In the genomic region with DNA sequence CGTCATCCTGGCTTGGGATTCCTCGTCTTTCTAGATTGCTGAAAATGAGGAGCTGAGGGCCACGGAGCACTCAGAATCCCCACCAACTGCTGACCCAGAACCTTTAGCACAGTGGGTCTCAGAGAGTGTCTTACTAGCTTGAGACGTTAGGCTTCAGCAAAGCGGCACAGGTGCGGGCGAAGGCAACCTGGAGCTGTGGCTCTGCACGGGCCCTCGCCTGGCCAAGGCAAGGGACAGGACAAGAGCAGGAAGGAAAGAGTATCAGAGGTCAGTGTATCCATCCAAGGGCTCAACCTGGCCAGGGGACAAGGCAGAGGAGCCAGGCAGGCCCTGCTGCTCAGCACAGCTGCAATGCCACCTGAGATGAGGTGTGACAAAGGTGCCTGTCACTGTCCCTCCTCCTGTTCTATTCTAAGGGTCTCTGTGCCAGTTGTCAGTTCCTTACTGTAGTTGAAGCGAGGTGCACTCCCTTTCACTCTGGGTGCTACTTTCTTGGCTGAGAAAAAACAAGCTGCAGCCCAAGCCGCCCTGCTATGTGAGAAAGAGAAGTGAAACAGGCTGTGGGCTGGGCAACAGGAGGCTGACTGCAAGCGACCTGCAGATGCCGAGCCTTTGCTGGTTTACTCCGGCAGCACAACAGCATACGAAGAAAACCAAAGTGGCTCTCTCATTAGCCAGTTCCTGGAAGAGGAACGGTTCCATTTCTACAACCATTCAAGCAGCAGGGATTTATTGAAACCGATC, we compare ENCODE assay signal across 9 cellular contexts. TPM values are rescaled to one million over a fixed set of nuclear protein-coding genes. Genes with fewer than 3 reads are reported as not detected.
DNase-seq lines count a peak whose midpoint lies in the region; ATAC-seq and TF ChIP-seq lines count a peak whose summit lies in the region.
"Had no signal": no experiment of that assay in that cellular context is flagged by ENCODE, and none has a peak within 500 bp of the region (broad histone marks: within the 10 kb centered on the region; RNA-seq: fewer than 3 reads in every experiment).

No MANE protein-coding gene starts in this region.

- H3K4me1 ChIP-seq in smooth muscle cell (ENCODE audit: low read depth) = no peaks in the 10 kb centered on the region
- H3K4me1 ChIP-seq: SJSA1 had no signal

- H3K4me2 ChIP-seq in smooth muscle cell = no peak overlapping the region

- peak; percentile 91 for ATAC-seq in HG03175 (IDR thresholded peaks at IDR 0.05; ENCODE audit: unreplicated experiment)
- ATAC-seq in activated CD8-positive, alpha-beta T cell treated with anti-CD3 and anti-CD28 coated beads for 36 hours = peak; percentile 79
- ATAC-seq in natural killer cell treated with Interleukin-12 subunit alpha and Interleukin-12 subunit beta and Interleukin-15 and Interleukin-18, amount 100 ng/mL, for 72 hours = peak; percentile 68 to 80

- H3K36me3 Mint-ChIP-seq in activated CD8-positive, alpha-beta T cell treated with anti-CD3 and anti-CD28 coated beads for 36 hours (ENCODE audit: low read depth) = no peaks in the 10 kb centered on the region
- no peaks in the 10 kb centered on the region for H3K36me3 Mint-ChIP-seq in natural killer cell treated with Interleukin-12 subunit alpha and Interleukin-12 subunit beta and Interleukin-15 and Interleukin-18, amount 100 ng/mL, for 72 hours
- no peaks in the 10 kb centered on the region for H3K36me3 Mint-ChIP-seq in Calu3 (ENCODE audit: insufficient read depth, unreplicated experiment)
- peaks cover under 1% of the 10 kb centered on the region for H3K36me3 Mint-ChIP-seq in chondrocyte (ENCODE audit: low read depth)

- no peaks in the 10 kb centered on the region for H3F3A ChIP-seq in smooth muscle cell (ENCODE audit: low read depth)

- no peaks in the 10 kb centered on the region for H4K20me1 ChIP-seq in smooth muscle cell (ENCODE audit: low read depth)

- no peaks in the 10 kb centered on the region for H3K27me3 Mint-ChIP-seq in activated CD8-positive, alpha-beta T cell treated with anti-CD3 and anti-CD28 coated beads for 36 hours
- peaks cover 0 to 7% of the 10 kb centered on the region in 2 donors for H3K27me3 Mint-ChIP-seq in natural killer cell treated with Interleukin-12 subunit alpha and Interleukin-12 subunit beta and Interleukin-15 and Interleukin-18, amount 100 ng/mL, for 72 hours
- H3K27me3 Mint-ChIP-seq in Calu3 (ENCODE audit: unreplicated experiment) = peaks cover 57% of the 10 kb centered on the region
- peaks cover 15% of the 10 kb centered on the region for H3K27me3 Mint-ChIP-seq in chondrocyte (ENCODE audit: low read depth)

- H3K9me3 Mint-ChIP-seq in activated CD8-positive, alpha-beta T cell treated with anti-CD3 and anti-CD28 coated beads for 36 hours = no peaks in the 10 kb centered on the region
- peaks cover 5% of the 10 kb centered on the region for H3K9me3 Mint-ChIP-seq in natural killer cell treated with Interleukin-12 subunit alpha and Interleukin-12 subunit beta and Interleukin-15 and Interleukin-18, amount 100 ng/mL, for 72 hours
- H3K9me3 Mint-ChIP-seq in Calu3 (ENCODE audit: low read depth, unreplicated experiment) (peaks cover 7% of the 10 kb centered on the region), chondrocyte (ENCODE audit: low read depth) (peaks cover 5% of the 10 kb centered on the region)

- POLR2A ChIA-PET in activated CD8-positive, alpha-beta T cell treated with anti-CD3 and anti-CD28 coated beads for 36 hours (lab: Charles Lee) = interaction anchor here (0.6 to 5.7 kb wide), 5 partner anchors 10 to 293 kb away, joined by 3 to 24 read pairs (median 4); a partner anchor contains a TSS

- no peaks in the 10 kb centered on the region for H3K79me2 ChIP-seq in smooth muscle cell (ENCODE audit: low read depth)

- H3K4me3 ChIP-seq in smooth muscle cell = no peak overlapping the region
- H3K4me3 ChIP-seq: SJSA1 had no signal

- no peak for TF ChIP-seq CTCF in activated CD8-positive, alpha-beta T cell treated with anti-CD3 and anti-CD28 coated beads for 36 hours (IDR thresholded peaks at IDR 0.05)
- no peak for TF ChIP-seq CTCF in Calu3 (IDR thresholded peaks at IDR 0.05; ENCODE audit: unreplicated experiment)
- no peak for TF ChIP-seq CTCF in smooth muscle cell (IDR thresholded peaks at IDR 0.05; ENCODE audit: borderline replicate concordance, insufficient read depth, poor library complexity, severe bottlenecking)
- no peak for TF ChIP-seq CTCF in chondrocyte (IDR thresholded peaks at IDR 0.05)

- no peak overlapping the region for H3K9ac ChIP-seq in smooth muscle cell (ENCODE audit: low read depth)

- intact Hi-C loops in activated CD8-positive, alpha-beta T cell treated with anti-CD3 and anti-CD28 coated beads for 36 hours (cut with micrococcal nuclease) = no loop called here
- intact Hi-C loops in Calu3 (cut with micrococcal nuclease; ENCODE audit: unreplicated experiment) = no loop called here

- peak overlapping the region; percentile 27 for H3K4me3 Mint-ChIP-seq in activated CD8-positive, alpha-beta T cell treated with anti-CD3 and anti-CD28 coated beads for 36 hours
- peak overlapping the region; percentile 61 for H3K4me3 Mint-ChIP-seq in natural killer cell treated with Interleukin-12 subunit alpha and Interleukin-12 subunit beta and Interleukin-15 and Interleukin-18, amount 100 ng/mL, for 72 hours
- H3K4me3 Mint-ChIP-seq in Calu3 (ENCODE audit: low read depth, unreplicated experiment) = no peak overlapping the region
- H3K4me3 Mint-ChIP-seq in chondrocyte (ENCODE audit: unreplicated experiment) = no peak overlapping the region

- BruUV-seq in Calu3 (replicated peaks; lab: Mats Ljungman, UMichigan) = no TSS peak

- peak overlapping the region; percentile 58 for H3K27ac Mint-ChIP-seq in activated CD8-positive, alpha-beta T cell treated with anti-CD3 and anti-CD28 coated beads for 36 hours
- H3K27ac Mint-ChIP-seq in natural killer cell treated with Interleukin-12 subunit alpha and Interleukin-12 subunit beta and Interleukin-15 and Interleukin-18, amount 100 ng/mL, for 72 hours = peak overlapping the region; percentile 16 to 70
- H3K27ac Mint-ChIP-seq in Calu3 (ENCODE audit: unreplicated experiment) = no peak overlapping the region
- H3K27ac Mint-ChIP-seq in chondrocyte (ENCODE audit: unreplicated experiment) = no peak overlapping the region

- DNase-seq in activated T-cell treated with anti-CD3 and anti-CD28 coated beads for 1 hour (ENCODE audit: low read depth) (peak; percentile 17), activated T-cell treated with anti-CD3 and anti-CD28 coated beads for 4 hours (no peak), Calu3 (no peak), smooth muscle cell (lab: John Stamatoyannopoulos, UW; ENCODE audit: unreplicated experiment) (no peak), chondrocyte (ENCODE audit: low spot score) (no peak)
- DNase-seq in activated CD8-positive, alpha-beta T cell treated with anti-CD3 and anti-CD28 coated beads for 36 hours = peak; percentile 80
- DNase-seq in natural killer cell treated with Interleukin-12 subunit alpha and Interleukin-12 subunit beta and Interleukin-15 and Interleukin-18, amount 100 ng/mL, for 72 hours (ENCODE audit: low spot score) = no peak

- peaks cover 54% of the 10 kb centered on the region for H3K4me1 Mint-ChIP-seq in activated CD8-positive, alpha-beta T cell treated with anti-CD3 and anti-CD28 coated beads for 36 hours (ENCODE audit: low read depth)
- H3K4me1 Mint-ChIP-seq in natural killer cell treated with Interleukin-12 subunit alpha and Interleukin-12 subunit beta and Interleukin-15 and Interleukin-18, amount 100 ng/mL, for 72 hours (ENCODE audit: low read depth in 2 of 2) = peaks cover 29 to 40% of the 10 kb centered on the region in 2 donors
- H3K4me1 Mint-ChIP-seq in Calu3 (ENCODE audit: low read depth, unreplicated experiment) (no peaks in the 10 kb centered on the region), chondrocyte (ENCODE audit: low read depth) (peaks cover 4% of the 10 kb centered on the region)

- H3K27ac ChIP-seq in smooth muscle cell (ENCODE audit: low read depth) = no peak overlapping the region
- H3K27ac ChIP-seq: SJSA1 had no signal

- 93% methylated on average over 17 of the region's 17 CpGs for WGBS in smooth muscle cell (ENCODE audit: low lambda C conversion rate)

- H3K27me3 ChIP-seq in smooth muscle cell (ENCODE audit: low read depth) = peaks cover 22% of the 10 kb centered on the region
- H3K27me3 ChIP-seq: SJSA1 had no signal

- CTCF ChIA-PET in activated CD8-positive, alpha-beta T cell treated with anti-CD3 and anti-CD28 coated beads for 36 hours (lab: Charles Lee) = interaction anchor here (1.0 to 1.5 kb wide), 3 partner anchors 17 to 33 kb away, joined by 3 to 4 read pairs (median 3); a partner anchor contains a TSS
- CTCF ChIA-PET in Calu3 (lab: Charles Lee) = no interaction called here

- no peaks in the 10 kb centered on the region for H3K36me3 ChIP-seq in smooth muscle cell (ENCODE audit: low read depth)
- H3K36me3 ChIP-seq: SJSA1 had no signal

- H3K9me3 ChIP-seq in smooth muscle cell (replicated peaks; ENCODE audit: low read depth) = no peaks in the 10 kb centered on the region
- H3K9me3 ChIP-seq: SJSA1 had no signal

- H2AFZ ChIP-seq in smooth muscle cell (ENCODE audit: low read depth) = no peak overlapping the region

RNA-seq across cellular contexts. Expression of a gene that starts 33.3 kb away (rescaled TPM):
- 10 to 100 TPM; 21.1 to 22.9 TPM for total RNA-seq in activated CD8-positive, alpha-beta T cell treated with anti-CD3 and anti-CD28 coated beads for 36 hours
- total RNA-seq in natural killer cell treated with Interleukin-12 subunit alpha and Interleukin-12 subunit beta and Interleukin-15 and Interleukin-18, amount 100 ng/mL, for 72 hours = 10 to 100 TPM; 12.6 to 14.5 TPM
- 2.7 and 4.9 TPM in 2 replicates for total RNA-seq in Calu3 (2022)
- total RNA-seq in smooth muscle cell = 6.1 and 17.3 TPM in 2 replicates
- 0.63 and 0.88 TPM in 2 replicates for polyA plus RNA-seq in smooth muscle cell
- total RNA-seq in chondrocyte = 5.8 to 10.5 TPM (median 7.6 TPM) in 3 replicates

Comparison
In these comparisons a context has a peak if more than half of its experiments do, and no peak if none do; other contexts are left out.
1. DNase-seq: peak in activated T-cell treated with anti-CD3 and anti-CD28 coated beads for 1 hour (single experiment) and activated CD8-positive, alpha-beta T cell treated with anti-CD3 and anti-CD28 coated beads for 36 hours (single experiment); none in activated T-cell treated with anti-CD3 and anti-CD28 coated beads for 4 hours (single experiment), natural killer cell treated with Interleukin-12 subunit alpha and Interleukin-12 subunit beta and Interleukin-15 and Interleukin-18, amount 100 ng/mL, for 72 hours (single experiment), Calu3 (single experiment), smooth muscle cell (single experiment) and chondrocyte (single experiment).
2. H3K27ac Mint-ChIP-seq: peak in activated CD8-positive, alpha-beta T cell treated with anti-CD3 and anti-CD28 coated beads for 36 hours (single experiment) and natural killer cell treated with Interleukin-12 subunit alpha and Interleukin-12 subunit beta and Interleukin-15 and Interleukin-18, amount 100 ng/mL, for 72 hours (2 of 2); none in Calu3 (single experiment) and chondrocyte (single experiment).
3. H3K4me3 Mint-ChIP-seq: peak in activated CD8-positive, alpha-beta T cell treated with anti-CD3 and anti-CD28 coated beads for 36 hours (single experiment) and natural killer cell treated with Interleukin-12 subunit alpha and Interleukin-12 subunit beta and Interleukin-15 and Interleukin-18, amount 100 ng/mL, for 72 hours (single experiment); none in Calu3 (single experiment) and chondrocyte (single experiment).
4. Peak in every context shown above with its lines, with median percentiles within 50 percentile points of each other: ATAC-seq.